In genomic region chr2:129877289-129877741, GRCh38 we compare ENCODE assay signal across 8 cellular contexts.
A peak's percentile ranks its signal among the peaks of the same experiment; 100 is the strongest.
DNase-seq lines count a peak whose midpoint lies in the region; ATAC-seq and TF ChIP-seq lines count a peak whose summit lies in the region.

No MANE protein-coding gene starts in this region.

- no peak for TF ChIP-seq CTCF in kidney epithelial cell (IDR thresholded peaks at IDR 0.05; ENCODE audit: insufficient read depth, low read length, poor library complexity, severe bottlenecking)

- H3K4me3 ChIP-seq in kidney epithelial cell (ENCODE audit: low read depth, low read length): peak overlapping the region; percentile 69

- peaks cover 3% of the 10 kb centered on the region for H3K27me3 ChIP-seq in kidney epithelial cell (ENCODE audit: control insufficient read depth, insufficient read depth, low read length)

- no peaks in the 10 kb centered on the region for H3K36me3 ChIP-seq in kidney epithelial cell (ENCODE audit: control insufficient read depth, insufficient read depth, low read length)

- ATAC-seq in GM18502 (IDR thresholded peaks at IDR 0.05; ENCODE audit: poor library complexity, unreplicated experiment): peak; percentile 83
- peak; percentile 84 for ATAC-seq in HG02885 (IDR thresholded peaks at IDR 0.05; ENCODE audit: poor library complexity, unreplicated experiment)

- DNase-seq in NCI-H2171 (lab: John Stamatoyannopoulos, UW) (peak; percentile 93), cerebellar cortex (ENCODE audit: low spot score) (peak; percentile 94), kidney epithelial cell (ENCODE audit: low read depth) (peak; percentile 44), GF-D8 (lab: John Stamatoyannopoulos, UW) (no peak)
- DNase-seq in activated CD4-positive, alpha-beta T cell treated with anti-CD3 and anti-CD28 coated beads for 1 hour: peak; percentile 72
- peak; percentile 63 to 79 for DNase-seq in stimulated activated CD4-positive, alpha-beta T cell treated with anti-CD3 and anti-CD28 coated beads, Interleukin-15, amount 100 ng/mL, for 1 hour (ENCODE audit: low read depth in 1 of 2, low spot score in 1 of 2)
